ENCODE assay signal across 22 cellular contexts in the genomic region with DNA sequence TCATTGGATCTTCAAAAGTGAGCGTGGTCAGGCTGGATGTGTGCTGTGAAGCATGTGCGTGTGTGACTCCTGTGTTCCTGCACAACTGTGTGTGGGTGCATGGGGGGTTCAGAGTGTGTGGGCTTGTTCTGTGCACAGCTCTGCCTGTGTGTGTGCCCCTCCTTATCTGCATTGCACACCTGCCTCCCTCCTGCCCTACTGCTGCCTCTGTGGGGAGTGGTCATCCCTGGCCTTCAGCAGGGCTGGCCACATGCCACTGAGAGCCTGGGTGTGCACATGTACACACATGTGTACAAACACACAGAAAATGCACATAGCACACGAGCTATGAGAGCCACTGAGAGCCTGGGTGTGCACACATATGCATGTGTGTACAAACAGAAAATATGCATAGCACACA.
"Had no signal": no experiment of that assay in that cellular context is flagged by ENCODE, and none has a peak within 500 bp of the region (broad histone marks: within the 10 kb centered on the region; RNA-seq: fewer than 3 reads in every experiment).

No MANE protein-coding gene starts in this region.

- DNase-seq: activated CD4-positive, alpha-beta T cell treated with anti-CD3 and anti-CD28 coated beads for 48 hours; activated CD4-positive, alpha-beta T cell treated with anti-CD3 and anti-CD28 coated beads, Interleukin-2, amount 50 U/mL, for 4 hours; activated CD4-positive, CD25-positive, alpha-beta regulatory T cell treated with anti-CD3 and anti-CD28 coated beads, Interleukin-2, amount 50 U/mL, for 72 hours; activated CD8-positive, alpha-beta memory T cell treated with anti-CD3 and anti-CD28 coated beads for 24 hours; activated naive CD4-positive, alpha-beta T cell; activated T-cell treated with anti-CD3 and anti-CD28 coated beads, Interleukin-2, amount 50 U/mL, for 72 hours; amygdala; Kasumi-1; KBM-7; NCI-H146; NCI-H187 treated with DMSO at 0.1 percent for 48 hours; NCI-H2081 treated with DMSO at 0.1 percent for 48 hours; NCI-H446; NCI-H524; SHP77; SW 1271 had no signal

- H3K36me3 ChIP-seq: cardiac muscle cell, Peyer's patch, SJSA1 had no signal

- H3K4me1 ChIP-seq: Peyer's patch, SJSA1 had no signal

- FAIRE-seq: astrocyte had no signal

- H3K4me3 ChIP-seq: cardiac muscle cell, Peyer's patch, SJSA1 had no signal

- H3K9me3 ChIP-seq: Peyer's patch, SJSA1 had no signal

- H3K27me3 ChIP-seq: cardiac muscle cell, Peyer's patch, SJSA1 had no signal

- H3K27ac ChIP-seq: cardiac muscle cell, Peyer's patch, RWPE1, SJSA1 had no signal

- ATAC-seq: activated T-cell treated with anti-CD3 and anti-CD28 coated beads, Interleukin-2, amount 50 U/mL, for 72 hours; SK-N-SH treated with all-trans-retinoic acid at 6 μM for 48 hours had no signal
